40 cellular contexts compared by ENCODE assay signal in the genomic region with DNA sequence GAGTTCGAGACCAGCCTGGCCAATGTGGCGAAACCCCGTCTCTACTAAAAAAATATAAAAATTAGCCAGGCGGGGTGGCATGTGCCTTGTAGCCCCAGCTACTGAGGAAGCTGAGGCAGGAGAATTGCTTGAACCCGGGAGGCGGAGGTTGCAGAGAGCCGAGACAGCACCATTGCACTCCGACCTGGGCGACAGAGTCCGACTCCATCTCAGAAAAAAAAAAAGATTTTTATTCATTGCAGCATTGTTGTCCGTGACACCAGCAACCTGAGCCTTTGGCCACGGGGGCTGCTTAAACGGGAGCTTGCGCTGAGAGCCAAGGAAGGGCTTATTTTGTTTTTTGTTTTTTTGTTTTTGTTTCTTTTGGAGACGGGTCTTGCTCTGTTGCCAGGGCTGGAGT. TPM values are rescaled to one million over a fixed set of nuclear protein-coding genes. Genes with fewer than 3 reads are reported as not detected.
"Had no signal": no experiment of that assay in that cellular context is flagged by ENCODE, and none has a peak within 500 bp of the region (broad histone marks: within the 10 kb centered on the region; RNA-seq: fewer than 3 reads in every experiment).

No MANE protein-coding gene starts in this region.

- H3K4me1 ChIP-seq: adrenal gland, breast epithelium had no signal

- H3K27me3 ChIP-seq: adrenal gland, body of pancreas, brain microvascular endothelial cell, breast epithelium had no signal

- H3K4me1 Mint-ChIP-seq: activated naive CD8-positive, alpha-beta T cell treated with anti-CD3 and anti-CD28 coated beads for 36 hours; activated T-helper 17 cell treated with anti-CD3 and anti-CD28 coated beads, Interleukin-2, amount 50 U/mL, for 72 hours; central memory CD8-positive, alpha-beta T cell had no signal

- H3K27ac ChIP-seq: adrenal gland, body of pancreas, brain microvascular endothelial cell, breast epithelium, VCaP had no signal

- H3K9me3 ChIP-seq: adrenal gland, body of pancreas, breast epithelium had no signal

- H3K4me3 ChIP-seq: adrenal gland, body of pancreas, breast epithelium had no signal

- H3K4me3 Mint-ChIP-seq: activated B cell treated with CpG ODN at 0.5 μM for 24 hours; activated CD4-positive, alpha-beta memory T cell treated with anti-CD3 and anti-CD28 coated beads for 36 hours; activated CD4-positive, alpha-beta T cell treated with anti-CD3 and anti-CD28 coated beads, Interleukin-2, amount 10 ng/mL, durations not matched to agents 24 days and 14 days; activated CD8-positive, alpha-beta T cell treated with anti-CD3 and anti-CD28 coated beads for 36 hours; activated naive CD4-positive, alpha-beta T cell treated with anti-CD3 and anti-CD28 coated beads for 36 hours; activated naive CD8-positive, alpha-beta T cell treated with anti-CD3 and anti-CD28 coated beads for 36 hours; activated T-cell treated with anti-CD3 and anti-CD28 coated beads, Interleukin-2, amount 50 U/mL, for 4 hours; activated T-cell treated with anti-CD3 and anti-CD28 coated beads, Interleukin-2, amount 50 U/mL, for 72 hours; activated T-helper 1 cell treated with anti-CD3 and anti-CD28 coated beads, Interleukin-12 subunit alpha, Interleukin-12 subunit beta, Interleukin-2, Interleukin-4 antibody, amounts not matched to agents 30 ng/mL and 10 ng/mL and 1 ng/mL, durations not matched to agents 14 hours and 24 hours and 36 hours; activated T-helper 17 cell treated with anti-CD3 and anti-CD28 coated beads, Interleukin-2, amount 50 U/mL, for 72 hours; central memory CD8-positive, alpha-beta T cell; T-helper 1 cell treated with Interleukin-12 subunit alpha and Interleukin-12 subunit beta and Interleukin-4 antibody, amounts not matched to agents 30 μg/mL and 1 μg/mL, for 36 hours; T-helper 2 cell treated with Interferon-gamma antibody and Interleukin-4, amounts not matched to agents 5 μg/mL and 100 μg/mL, for 36 hours had no signal

- H3K9me3 Mint-ChIP-seq: activated B cell treated with CpG ODN at 0.5 μM for 24 hours; activated CD4-positive, alpha-beta memory T cell treated with anti-CD3 and anti-CD28 coated beads for 36 hours; activated CD4-positive, alpha-beta T cell treated with anti-CD3 and anti-CD28 coated beads, Interleukin-2, amount 10 ng/mL, durations not matched to agents 24 days and 14 days; activated CD8-positive, alpha-beta T cell treated with anti-CD3 and anti-CD28 coated beads for 36 hours; activated naive CD4-positive, alpha-beta T cell treated with anti-CD3 and anti-CD28 coated beads for 36 hours; activated naive CD4-positive, alpha-beta T cell treated with anti-CD3 and anti-CD28 coated beads, Interleukin-2, amount 50 U/mL, for 72 hours; activated naive CD8-positive, alpha-beta T cell treated with anti-CD3 and anti-CD28 coated beads for 36 hours; activated T-cell treated with anti-CD3 and anti-CD28 coated beads, Interleukin-2, amount 50 U/mL, for 4 hours; activated T-cell treated with anti-CD3 and anti-CD28 coated beads, Interleukin-2, amount 50 U/mL, for 72 hours; activated T-helper 1 cell treated with anti-CD3 and anti-CD28 coated beads, Interleukin-12 subunit alpha, Interleukin-12 subunit beta, Interleukin-2, Interleukin-4 antibody, amounts not matched to agents 30 ng/mL and 10 ng/mL and 1 ng/mL, durations not matched to agents 14 hours and 24 hours and 36 hours; activated T-helper 17 cell treated with anti-CD3 and anti-CD28 coated beads, Interleukin-2, amount 50 U/mL, for 72 hours; central memory CD8-positive, alpha-beta T cell; T-helper 1 cell treated with Interleukin-12 subunit alpha and Interleukin-12 subunit beta and Interleukin-4 antibody, amounts not matched to agents 30 μg/mL and 1 μg/mL, for 36 hours; T-helper 2 cell treated with Interferon-gamma antibody and Interleukin-4, amounts not matched to agents 5 μg/mL and 100 μg/mL, for 36 hours had no signal

- H3K36me3 Mint-ChIP-seq: activated naive CD4-positive, alpha-beta T cell treated with anti-CD3 and anti-CD28 coated beads, Interleukin-2, amount 50 U/mL, for 72 hours; activated naive CD8-positive, alpha-beta T cell treated with anti-CD3 and anti-CD28 coated beads for 36 hours had no signal

- DNase-seq: activated B cell treated with CpG ODN at 0.5 μM for 24 hours; activated CD4-positive, alpha-beta memory T cell treated with anti-CD3 and anti-CD28 coated beads for 36 hours; activated CD4-positive, alpha-beta T cell treated with anti-CD3 and anti-CD28 coated beads for 4 hours; activated CD4-positive, alpha-beta T cell treated with anti-CD3 and anti-CD28 coated beads, Interleukin-2, amount 10 ng/mL, durations not matched to agents 24 days and 14 days; activated CD4-positive, alpha-beta T cell treated with anti-CD3 and anti-CD28 coated beads, Interleukin-2, amount 50 U/mL, for 1 hour; activated CD4-positive, alpha-beta T cell treated with anti-CD3 and anti-CD28 coated beads, Interleukin-2, amount 50 U/mL, for 4 hours; activated CD4-positive, CD25-positive, alpha-beta regulatory T cell treated with anti-CD3 and anti-CD28 coated beads, Interleukin-2, amount 50 U/mL, for 72 hours; activated CD8-positive, alpha-beta memory T cell treated with anti-CD3 and anti-CD28 coated beads, Interleukin-2, amount 50 U/mL, for 4 hours; activated CD8-positive, alpha-beta T cell treated with anti-CD3 and anti-CD28 coated beads for 36 hours; activated effector memory CD4-positive, alpha-beta T cell treated with anti-CD3 and anti-CD28 coated beads, Interleukin-2, amount 50 U/mL, for 16 hours; activated gamma-delta T cell treated with Interleukin-2 at 50 U/mL for 16 hours; activated naive CD4-positive, alpha-beta T cell; activated naive CD4-positive, alpha-beta T cell treated with anti-CD3 and anti-CD28 coated beads for 36 hours; activated naive CD4-positive, alpha-beta T cell treated with anti-CD3 and anti-CD28 coated beads, Interleukin-2, amount 50 U/mL, for 16 hours; activated naive CD8-positive, alpha-beta T cell treated with anti-CD3 and anti-CD28 coated beads for 36 hours; activated T-cell treated with anti-CD3 and anti-CD28 coated beads for 4 hours; activated T-cell treated with anti-CD3 and anti-CD28 coated beads, Interleukin-2, amount 50 U/mL, for 1 hour; activated T-cell treated with anti-CD3 and anti-CD28 coated beads, Interleukin-2, amount 50 U/mL, for 4 hours; activated T-cell treated with anti-CD3 and anti-CD28 coated beads, Interleukin-2, amount 50 U/mL, for 72 hours; amniotic stem cell; body of pancreas; brain microvascular endothelial cell; caudate nucleus; cerebellar nuclear complex; T-helper 1 cell; T-helper 2 cell; T-helper 9 cell had no signal

- H3K27me3 Mint-ChIP-seq: activated B cell treated with CpG ODN at 0.5 μM for 24 hours; activated CD4-positive, alpha-beta memory T cell treated with anti-CD3 and anti-CD28 coated beads for 36 hours; activated CD4-positive, alpha-beta T cell treated with anti-CD3 and anti-CD28 coated beads, Interleukin-2, amount 10 ng/mL, durations not matched to agents 24 days and 14 days; activated CD8-positive, alpha-beta T cell treated with anti-CD3 and anti-CD28 coated beads for 36 hours; activated naive CD8-positive, alpha-beta T cell treated with anti-CD3 and anti-CD28 coated beads for 36 hours; activated T-helper 17 cell treated with anti-CD3 and anti-CD28 coated beads, Interleukin-2, amount 50 U/mL, for 72 hours; central memory CD8-positive, alpha-beta T cell had no signal

- FAIRE-seq: astrocyte, TTC549 had no signal

- H3K27ac Mint-ChIP-seq: activated B cell treated with CpG ODN at 0.5 μM for 24 hours; activated CD4-positive, alpha-beta memory T cell treated with anti-CD3 and anti-CD28 coated beads for 36 hours; activated CD8-positive, alpha-beta T cell treated with anti-CD3 and anti-CD28 coated beads for 36 hours; activated naive CD4-positive, alpha-beta T cell treated with anti-CD3 and anti-CD28 coated beads for 36 hours; activated T-cell treated with anti-CD3 and anti-CD28 coated beads, Interleukin-2, amount 50 U/mL, for 72 hours; activated T-helper 1 cell treated with anti-CD3 and anti-CD28 coated beads, Interleukin-12 subunit alpha, Interleukin-12 subunit beta, Interleukin-2, Interleukin-4 antibody, amounts not matched to agents 30 ng/mL and 10 ng/mL and 1 ng/mL, durations not matched to agents 14 hours and 24 hours and 36 hours; activated T-helper 17 cell treated with anti-CD3 and anti-CD28 coated beads, Interleukin-2, amount 50 U/mL, for 72 hours; T-helper 1 cell treated with Interleukin-12 subunit alpha and Interleukin-12 subunit beta and Interleukin-4 antibody, amounts not matched to agents 30 μg/mL and 1 μg/mL, for 36 hours; T-helper 2 cell treated with Interferon-gamma antibody and Interleukin-4, amounts not matched to agents 5 μg/mL and 100 μg/mL, for 36 hours had no signal

- ATAC-seq: activated CD8-positive, alpha-beta T cell treated with anti-CD3 and anti-CD28 coated beads for 36 hours; activated naive CD4-positive, alpha-beta T cell treated with anti-CD3 and anti-CD28 coated beads, Interleukin-2, amount 50 U/mL, for 72 hours; activated T-cell treated with anti-CD3 and anti-CD28 coated beads, Interleukin-2, amount 50 U/mL, for 4 hours; activated T-cell treated with anti-CD3 and anti-CD28 coated beads, Interleukin-2, amount 50 U/mL, for 72 hours; activated T-helper 17 cell treated with anti-CD3 and anti-CD28 coated beads, Interleukin-2, amount 50 U/mL, for 72 hours; body of pancreas had no signal

- H3K36me3 ChIP-seq: breast epithelium had no signal

RNA-seq across cellular contexts. Expression of gene COL20A1, which starts 13.1 kb away (rescaled TPM):
- total RNA-seq: activated B cell treated with CpG ODN at 0.5 μM for 24 hours; activated CD4-positive, alpha-beta memory T cell treated with anti-CD3 and anti-CD28 coated beads for 36 hours; activated CD4-positive, alpha-beta T cell treated with anti-CD3 and anti-CD28 coated beads, Interleukin-2, amount 10 ng/mL, durations not matched to agents 24 days and 14 days; activated CD8-positive, alpha-beta memory T cell treated with anti-CD3 and anti-CD28 coated beads for 36 hours; activated T-cell treated with anti-CD3 and anti-CD28 coated beads, Interleukin-2, amount 50 U/mL, for 4 hours; activated T-helper 1 cell treated with anti-CD3 and anti-CD28 coated beads, Interleukin-12 subunit alpha, Interleukin-12 subunit beta, Interleukin-2, Interleukin-4 antibody, amounts not matched to agents 30 ng/mL and 10 ng/mL and 1 ng/mL, durations not matched to agents 14 hours and 24 hours and 36 hours; body of pancreas; breast epithelium had no signal

RNA-seq across cellular contexts. Expression of gene NKAIN4, which starts 25.7 kb away (rescaled TPM):
- total RNA-seq: activated B cell treated with CpG ODN at 0.5 μM for 24 hours; activated CD4-positive, alpha-beta memory T cell treated with anti-CD3 and anti-CD28 coated beads for 36 hours; activated CD4-positive, alpha-beta T cell treated with anti-CD3 and anti-CD28 coated beads, Interleukin-2, amount 10 ng/mL, durations not matched to agents 24 days and 14 days; activated CD8-positive, alpha-beta memory T cell treated with anti-CD3 and anti-CD28 coated beads for 36 hours; activated CD8-positive, alpha-beta T cell treated with anti-CD3 and anti-CD28 coated beads for 36 hours; activated naive CD4-positive, alpha-beta T cell treated with anti-CD3 and anti-CD28 coated beads for 36 hours; activated naive CD4-positive, alpha-beta T cell treated with anti-CD3 and anti-CD28 coated beads, Interleukin-2, amount 50 U/mL, for 72 hours; activated naive CD8-positive, alpha-beta T cell treated with anti-CD3 and anti-CD28 coated beads for 36 hours; activated T-cell treated with anti-CD3 and anti-CD28 coated beads, Interleukin-2, amount 50 U/mL, for 4 hours; activated T-cell treated with anti-CD3 and anti-CD28 coated beads, Interleukin-2, amount 50 U/mL, for 72 hours; activated T-helper 1 cell treated with anti-CD3 and anti-CD28 coated beads, Interleukin-12 subunit alpha, Interleukin-12 subunit beta, Interleukin-2, Interleukin-4 antibody, amounts not matched to agents 30 ng/mL and 10 ng/mL and 1 ng/mL, durations not matched to agents 14 hours and 24 hours and 36 hours; activated T-helper 17 cell treated with anti-CD3 and anti-CD28 coated beads, Interleukin-2, amount 50 U/mL, for 72 hours; aorta; body of pancreas; breast epithelium had no signal
- polyA plus RNA-seq: aorta had no signal

RNA-seq across cellular contexts. Expression of gene BIRC7, which starts 44.2 kb away (rescaled TPM):
- total RNA-seq: activated B cell treated with CpG ODN at 0.5 μM for 24 hours; activated CD4-positive, alpha-beta memory T cell treated with anti-CD3 and anti-CD28 coated beads for 36 hours; activated CD4-positive, alpha-beta T cell treated with anti-CD3 and anti-CD28 coated beads, Interleukin-2, amount 10 ng/mL, durations not matched to agents 24 days and 14 days; activated CD8-positive, alpha-beta memory T cell treated with anti-CD3 and anti-CD28 coated beads for 36 hours; activated naive CD4-positive, alpha-beta T cell treated with anti-CD3 and anti-CD28 coated beads for 36 hours; activated T-cell treated with anti-CD3 and anti-CD28 coated beads, Interleukin-2, amount 50 U/mL, for 4 hours; activated T-helper 1 cell treated with anti-CD3 and anti-CD28 coated beads, Interleukin-12 subunit alpha, Interleukin-12 subunit beta, Interleukin-2, Interleukin-4 antibody, amounts not matched to agents 30 ng/mL and 10 ng/mL and 1 ng/mL, durations not matched to agents 14 hours and 24 hours and 36 hours; aorta; body of pancreas had no signal
- polyA plus RNA-seq: aorta had no signal
